12 cellular contexts compared by ENCODE assay signal in genomic region chr15:43465105-43465504, GRCh38. TPM values are rescaled to one million over a fixed set of nuclear protein-coding genes. Genes with fewer than 3 reads are reported as not detected.
DNase-seq lines count a peak whose midpoint lies in the region; ATAC-seq and TF ChIP-seq lines count a peak whose summit lies in the region.
"Had no signal": no experiment of that assay in that cellular context is flagged by ENCODE, and none has a peak within 500 bp of the region (broad histone marks: within the 10 kb centered on the region; RNA-seq: fewer than 3 reads in every experiment).

No MANE protein-coding gene starts in this region.

- H4K20me1 ChIP-seq in mammary epithelial cell (ENCODE audit: insufficient read depth, low read length): no peaks in the 10 kb centered on the region

- CTCF ChIA-PET in mammary epithelial cell (lab: Charles Lee; ENCODE audit: low non-redundant PET): no interaction called here
- CTCF ChIA-PET in activated CD8-positive, alpha-beta T cell treated with anti-CD3 and anti-CD28 coated beads, Interleukin-2, amount 10 ng/mL, durations not matched to agents 7 days and 5 days (lab: Charles Lee): no interaction called here

- H2AFZ ChIP-seq in mammary epithelial cell (ENCODE audit: low read depth, low read length): no peak overlapping the region

- H3K36me3 ChIP-seq in mammary epithelial cell (ENCODE audit: insufficient read depth, low read length): peaks cover 2% of the 10 kb centered on the region

- peaks cover 24% of the 10 kb centered on the region for H3K4me1 ChIP-seq in mammary epithelial cell (ENCODE audit: insufficient read depth, low read length)

- TF ChIP-seq CTCF in mammary epithelial cell (conservative IDR thresholded peaks at IDR 0.05 in 1 of 2, IDR thresholded peaks at IDR 0.05 in 1 of 2; ENCODE audit: extremely low read depth in 1 of 2, insufficient read depth in 1 of 2, low read depth in 1 of 2, low read length in 2 of 2): no peak

- H3K27ac Mint-ChIP-seq in activated CD8-positive, alpha-beta T cell treated with anti-CD3 and anti-CD28 coated beads, Interleukin-2, amount 10 ng/mL, durations not matched to agents 7 days and 5 days: no peak overlapping the region
- H3K27ac Mint-ChIP-seq: activated CD8-positive, alpha-beta T cell treated with anti-CD3 and anti-CD28 coated beads for 36 hours had no signal

- H3K9me3 Mint-ChIP-seq in activated CD8-positive, alpha-beta T cell treated with anti-CD3 and anti-CD28 coated beads, Interleukin-2, amount 10 ng/mL, durations not matched to agents 7 days and 5 days (ENCODE audit: insufficient read depth): no peaks in the 10 kb centered on the region
- H3K9me3 Mint-ChIP-seq: activated CD8-positive, alpha-beta T cell treated with anti-CD3 and anti-CD28 coated beads for 36 hours had no signal

- no peak for ATAC-seq in HG03354 (IDR thresholded peaks at IDR 0.05; ENCODE audit: poor library complexity, severe bottlenecking, unreplicated experiment)
- ATAC-seq in activated CD8-positive, alpha-beta T cell treated with anti-CD3 and anti-CD28 coated beads, Interleukin-2, amount 10 ng/mL, durations not matched to agents 7 days and 5 days: no peak
- ATAC-seq: activated CD8-positive, alpha-beta T cell treated with anti-CD3 and anti-CD28 coated beads for 36 hours had no signal

- H3K9me3 ChIP-seq in mammary epithelial cell (replicated peaks; ENCODE audit: insufficient read depth, low read length): no peaks in the 10 kb centered on the region

- 24% methylated on average over 2 of the region's 2 CpGs for WGBS in mammary epithelial cell (ENCODE audit: low coverage, missing lambda C conversion rate)

- H3K27me3 ChIP-seq in mammary epithelial cell (ENCODE audit: insufficient read depth, low read length): no peaks in the 10 kb centered on the region

- no TSS peak for BruUV-seq in mammary epithelial cell (replicated peaks; lab: Mats Ljungman, UMichigan)

- peak; percentile 6 for DNase-seq in GF-D8 (lab: John Stamatoyannopoulos, UW)
- peak; percentile 18 for DNase-seq in NCI-H460 (ENCODE audit: extremely low read depth, low read depth)
- peak; percentile 80 for DNase-seq in mammary epithelial cell
- DNase-seq in myocyte (ENCODE audit: low read depth): peak; percentile 25
- DNase-seq in DMS153 treated with DMSO at 0.1 percent for 48 hours (lab: John Stamatoyannopoulos, UW; ENCODE audit: unreplicated experiment): no peak
- no peak for DNase-seq in NCI-H2171 (lab: John Stamatoyannopoulos, UW)
- no peak for DNase-seq in activated CD8-positive, alpha-beta T cell treated with anti-CD3 and anti-CD28 coated beads, Interleukin-2, amount 10 ng/mL, durations not matched to agents 7 days and 5 days
- DNase-seq: activated CD8-positive, alpha-beta T cell treated with anti-CD3 and anti-CD28 coated beads for 36 hours; NCI-H1092 treated with DMSO at 0.1 percent for 48 hours; NCI-H524 treated with DMSO at 0.1 percent for 48 hours; stimulated activated CD4-positive, alpha-beta T cell treated with anti-CD3 and anti-CD28 coated beads, Interleukin-15, amount 100 ng/mL, for 24 hours had no signal

- H3K4me2 ChIP-seq in mammary epithelial cell (ENCODE audit: insufficient read depth, low read depth, low read length): peak overlapping the region; percentile 10

- no peaks in the 10 kb centered on the region for H3K27me3 Mint-ChIP-seq in activated CD8-positive, alpha-beta T cell treated with anti-CD3 and anti-CD28 coated beads, Interleukin-2, amount 10 ng/mL, durations not matched to agents 7 days and 5 days (ENCODE audit: low read depth)
- H3K27me3 Mint-ChIP-seq: activated CD8-positive, alpha-beta T cell treated with anti-CD3 and anti-CD28 coated beads for 36 hours had no signal

- peaks cover 9% of the 10 kb centered on the region for H3K36me3 Mint-ChIP-seq in activated CD8-positive, alpha-beta T cell treated with anti-CD3 and anti-CD28 coated beads, Interleukin-2, amount 10 ng/mL, durations not matched to agents 7 days and 5 days (ENCODE audit: low read depth)

- H3K4me3 Mint-ChIP-seq in activated CD8-positive, alpha-beta T cell treated with anti-CD3 and anti-CD28 coated beads, Interleukin-2, amount 10 ng/mL, durations not matched to agents 7 days and 5 days: no peak overlapping the region
- H3K4me3 Mint-ChIP-seq: activated CD8-positive, alpha-beta T cell treated with anti-CD3 and anti-CD28 coated beads for 36 hours had no signal

- H3K4me1 Mint-ChIP-seq in activated CD8-positive, alpha-beta T cell treated with anti-CD3 and anti-CD28 coated beads, Interleukin-2, amount 10 ng/mL, durations not matched to agents 7 days and 5 days (ENCODE audit: low read depth): no peaks in the 10 kb centered on the region

- H3K27ac ChIP-seq in mammary epithelial cell (ENCODE audit: insufficient read depth, low read depth, low read length): peak overlapping the region; percentile 63

- POLR2A ChIA-PET in activated CD8-positive, alpha-beta T cell treated with anti-CD3 and anti-CD28 coated beads, Interleukin-2, amount 10 ng/mL, durations not matched to agents 7 days and 5 days (lab: Charles Lee): no interaction called here

- intact Hi-C loops in mammary epithelial cell (cut with micrococcal nuclease): no loop called here

- dilution Hi-C loops in mammary epithelial cell (cut with HindIII; ENCODE audit: low sequenced_read_pairs): no loop called here

- no peak overlapping the region for H3K4me3 ChIP-seq in mammary epithelial cell (replicated peaks in 1 of 3; ENCODE audit: insufficient read depth in 1 of 3, low read depth in 2 of 3, low read length in 3 of 3)

- no peaks in the 10 kb centered on the region for H3K79me2 ChIP-seq in mammary epithelial cell (ENCODE audit: insufficient read depth, low read length)

- in situ Hi-C loops in mammary epithelial cell (cut with MboI; ENCODE audit: low sequenced_read_pairs in 2 of 2): no loop called here

- no peak overlapping the region for H3K9ac ChIP-seq in mammary epithelial cell (ENCODE audit: insufficient read depth, low read length)

RNA-seq across cellular contexts. Expression of gene TP53BP1, which starts 27.9 kb away (rescaled TPM):
- total RNA-seq in NCI-H460 (2014; rRNA removed; shearing (Covaris generic)): 22.1 and 23.3 TPM in 2 replicates
- 26.0 and 53.1 TPM in 2 replicates for polyA plus RNA-seq in NCI-H460 (2014; cell fraction: nucleus; rRNA removed)
- total RNA-seq in mammary epithelial cell: 10 to 100 TPM; 41.7 to 68.7 TPM
- polyA plus RNA-seq in mammary epithelial cell: 23.6 TPM
- polyA minus RNA-seq in mammary epithelial cell: 44.6 TPM
- total RNA-seq in myocyte: 74.8 and 86.4 TPM in 2 replicates
- 53.2 TPM for polyA plus RNA-seq in myocyte (2012)
- 10 to 100 TPM; 24.3 to 27.3 TPM for total RNA-seq in activated CD8-positive, alpha-beta T cell treated with anti-CD3 and anti-CD28 coated beads, Interleukin-2, amount 10 ng/mL, durations not matched to agents 7 days and 5 days

RNA-seq across cellular contexts. Expression of gene MAP1A, which starts 52.3 kb away (rescaled TPM):
- total RNA-seq in NCI-H460 (2014; rRNA removed; shearing (Covaris generic)): 7.7 and 7.8 TPM in 2 replicates
- 2.0 and 3.4 TPM in 2 replicates for polyA plus RNA-seq in NCI-H460 (2014; cell fraction: nucleus; rRNA removed)
- total RNA-seq in mammary epithelial cell: 10 to 100 TPM in 1 of 2 donors, under 1 TPM in 1; 0.52 to 12.2 TPM
- 1.1 TPM for polyA plus RNA-seq in mammary epithelial cell
- polyA minus RNA-seq in mammary epithelial cell: 3.8 TPM
- 332 and 364 TPM in 2 replicates for total RNA-seq in myocyte
- polyA plus RNA-seq in myocyte (2012): 158 TPM
- 1 to 10 TPM; 5.3 to 5.6 TPM for total RNA-seq in activated CD8-positive, alpha-beta T cell treated with anti-CD3 and anti-CD28 coated beads, Interleukin-2, amount 10 ng/mL, durations not matched to agents 7 days and 5 days

Comparison
In these comparisons a context has a peak if more than half of its experiments do, and no peak if none do; other contexts are left out.
1. DNase-seq: peak in GF-D8 (single experiment), NCI-H460 (single experiment), mammary epithelial cell (single experiment) and myocyte (single experiment); none in DMS153 treated with DMSO at 0.1 percent for 48 hours (single experiment), NCI-H2171 (single experiment) and activated CD8-positive, alpha-beta T cell treated with anti-CD3 and anti-CD28 coated beads, Interleukin-2, amount 10 ng/mL, durations not matched to agents 7 days and 5 days (single experiment).
2. RNA of gene MAP1A, which starts 52.3 kb away (total RNA-seq): 332 to 364 TPM in myocyte; 0.52 to 12.2 TPM in mammary epithelial cell, 7.7 to 7.8 TPM in NCI-H460 and 5.3 to 5.6 TPM in activated CD8-positive, alpha-beta T cell treated with anti-CD3 and anti-CD28 coated beads, Interleukin-2, amount 10 ng/mL, durations not matched to agents 7 days and 5 days; every median in the first group is over 10 times any median in the second.